Comparison of ENCODE assay signal across 12 cellular contexts in the genomic region with DNA sequence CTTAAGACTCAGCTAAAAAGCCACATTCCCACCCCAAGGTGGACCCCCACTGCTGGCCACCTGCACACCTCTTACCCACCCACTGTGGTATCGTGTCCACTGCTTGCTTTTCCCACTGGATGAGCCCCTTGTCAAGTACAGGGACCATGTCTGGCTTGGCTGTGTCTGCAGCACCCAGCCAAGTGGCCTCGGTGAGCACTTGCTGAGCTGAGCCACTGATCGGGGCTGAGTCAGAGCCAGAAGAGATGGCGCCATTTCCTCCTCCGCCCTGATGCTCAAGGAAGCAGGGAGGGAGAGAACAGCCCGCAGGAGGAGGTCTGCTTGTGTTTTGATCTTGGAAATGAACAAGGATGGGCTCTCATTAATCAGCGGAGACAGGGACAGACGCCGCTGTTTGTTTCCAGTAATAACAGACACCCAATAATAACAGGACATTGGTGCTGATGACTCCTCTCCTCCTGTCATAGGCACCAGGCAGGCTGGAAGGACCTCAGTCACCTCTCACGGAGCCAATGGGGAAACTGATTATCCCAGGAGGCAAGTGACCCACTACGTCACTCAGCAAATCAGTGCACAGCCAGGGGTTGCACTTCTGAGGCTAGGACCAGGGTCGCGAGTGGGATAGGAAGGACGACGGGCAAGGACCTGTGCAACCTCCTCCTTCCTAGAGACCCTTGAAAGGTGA.
DNase-seq lines count a peak whose midpoint lies in the region; ATAC-seq and TF ChIP-seq lines count a peak whose summit lies in the region.
"Had no signal": no experiment of that assay in that cellular context is flagged by ENCODE, and none has a peak within 500 bp of the region (broad histone marks: within the 10 kb centered on the region; RNA-seq: fewer than 3 reads in every experiment).

No MANE protein-coding gene starts in this region.

- intact Hi-C loops in left cardiac atrium (cut with DNase I), result no loop called here
- intact Hi-C loops in tibial artery (cut with DNase I; ENCODE audit: low total_unique reads), result no loop called here

- H3K27ac ChIP-seq in RWPE2 (ENCODE audit: poor library complexity, severe bottlenecking) (no peak overlapping the region), tibial artery (no peak overlapping the region)
- H3K27ac ChIP-seq: parathyroid adenoma had no signal

- no peaks in the 10 kb centered on the region for H3K36me3 ChIP-seq in RWPE2 (ENCODE audit: low read depth)
- no peaks in the 10 kb centered on the region for H3K36me3 ChIP-seq in tibial artery

- H3K4me3 ChIP-seq in RWPE2 (ENCODE audit: severe bottlenecking) (no peak overlapping the region), tibial artery (no peak overlapping the region)

- peaks cover 14% of the 10 kb centered on the region for H3K27me3 ChIP-seq in RWPE2 (ENCODE audit: insufficient read depth, poor library complexity, severe bottlenecking)
- peaks cover 0 to 54% of the 10 kb centered on the region in 2 donors for H3K27me3 ChIP-seq in tibial artery

- ATAC-seq in RWPE2 (ENCODE audit: low read depth) (peak; percentile 32; the same call in 1 of the 3 replicates), left cardiac atrium (peak in 1 of 2 donors; percentile 13), HG02840 (IDR thresholded peaks at IDR 0.05; ENCODE audit: low FRiP score, unreplicated experiment) (no peak)

- H3K9me3 ChIP-seq in RWPE2 (ENCODE audit: severe bottlenecking) (no peaks in the 10 kb centered on the region), tibial artery (no peaks in the 10 kb centered on the region)

- TF ChIP-seq CTCF in RWPE2 (IDR thresholded peaks at IDR 0.05; ENCODE audit: poor library complexity, severe bottlenecking) (no peak), tibial artery (IDR thresholded peaks at IDR 0.05) (no peak)

- H3K4me1 ChIP-seq in RWPE2 (ENCODE audit: insufficient read depth, poor library complexity, severe bottlenecking) (no peaks in the 10 kb centered on the region), tibial artery (peaks cover 0 to 5% (median 0%) of the 10 kb centered on the region in 4 donors)
- H3K4me1 ChIP-seq: parathyroid adenoma had no signal

- DNase-seq in activated effector memory CD4-positive, alpha-beta T cell treated with anti-CD3 and anti-CD28 coated beads, Interleukin-2, amount 50 U/mL, for 16 hours, result peak; percentile 52
- DNase-seq in activated effector memory CD4-positive, alpha-beta T cell treated with Interleukin-2 at 50 U/mL for 16 hours, result no peak
- DNase-seq in RWPE2 (ENCODE audit: low spot score) (peak; percentile 31), left cardiac atrium (peak; percentile 19), tibial artery (peak; percentile 9 to 35), NCI-H524 treated with DMSO at 0.1 percent for 48 hours (lab: John Stamatoyannopoulos, UW) (no peak), EL (no peak)
- DNase-seq: DMS153; NCI-H2081 treated with DMSO at 0.1 percent for 48 hours; stimulated activated CD8-positive, alpha-beta memory T cell treated with anti-CD3 and anti-CD28 coated beads, Interleukin-4, amount 100 ng/mL, for 48 hours had no signal

Comparison
In these comparisons a context has a peak if more than half of its experiments do, and no peak if none do; other contexts are left out.
1. DNase-seq: peak in activated effector memory CD4-positive, alpha-beta T cell treated with anti-CD3 and anti-CD28 coated beads, Interleukin-2, amount 50 U/mL, for 16 hours (single experiment), RWPE2 (single experiment), left cardiac atrium (single experiment) and tibial artery (2 of 2); none in activated effector memory CD4-positive, alpha-beta T cell treated with Interleukin-2 at 50 U/mL for 16 hours (single experiment), NCI-H524 treated with DMSO at 0.1 percent for 48 hours (single experiment) and EL (single experiment).